Comparison of ENCODE assay signal across 17 cellular contexts in genomic region chr1:226425004-226425378, GRCh38. TPM values are rescaled to one million over a fixed set of nuclear protein-coding genes. Genes with fewer than 3 reads are reported as not detected.
A peak's percentile ranks its signal among the peaks of the same experiment; 100 is the strongest.
DNase-seq lines count a peak whose midpoint lies in the region; ATAC-seq and FAIRE-seq lines count a peak whose summit lies in the region.
"Had no signal": no experiment of that assay in that cellular context is flagged by ENCODE, and none has a peak within 500 bp of the region (broad histone marks: within the 10 kb centered on the region; RNA-seq: fewer than 3 reads in every experiment).

No MANE protein-coding gene starts in this region.

- no peaks in the 10 kb centered on the region for H3K27me3 Mint-ChIP-seq in activated T-cell treated with anti-CD3 and anti-CD28 coated beads, Interleukin-2, amount 50 U/mL, for 72 hours (ENCODE audit: low read depth)
- peaks cover 6% of the 10 kb centered on the region for H3K27me3 Mint-ChIP-seq in T-helper 17 cell

- no peak for DNase-seq in activated T-cell treated with anti-CD3 and anti-CD28 coated beads, Interleukin-2, amount 50 U/mL, for 72 hours
- DNase-seq in activated T-cell treated with anti-CD3 and anti-CD28 coated beads for 4 hours: no peak
- DNase-seq in T-helper 17 cell: no peak
- DNase-seq in stimulated activated effector memory CD8-positive, alpha-beta T cell treated with anti-CD3 and anti-CD28 coated beads, Interleukin-12 subunit alpha, Interleukin-12 subunit beta, amount 100 ng/mL, for 72 hours (ENCODE audit: low spot score in 2 of 2): no peak
- no peak for DNase-seq in urothelium cell line (ENCODE audit: low spot score)
- DNase-seq in stimulated activated CD4-positive, alpha-beta T cell treated with anti-CD3 and anti-CD28 coated beads, Interleukin-4, amount 100 ng/mL, for 4 hours: no peak
- no peak for DNase-seq in superior temporal gyrus (ENCODE audit: extremely low spot score)
- DNase-seq: activated CD4-positive, alpha-beta T cell treated with anti-CD3 and anti-CD28 coated beads for 1 hour; activated effector memory CD4-positive, alpha-beta T cell treated with anti-CD3 and anti-CD28 coated beads, Interleukin-2, amount 50 U/mL, for 16 hours; gastrocnemius medialis; uterus had no signal

- no peaks in the 10 kb centered on the region for H3K9me3 Mint-ChIP-seq in activated T-cell treated with anti-CD3 and anti-CD28 coated beads, Interleukin-2, amount 50 U/mL, for 72 hours
- no peaks in the 10 kb centered on the region for H3K9me3 Mint-ChIP-seq in stimulated activated effector memory CD8-positive, alpha-beta T cell treated with anti-CD3 and anti-CD28 coated beads, Interleukin-12 subunit alpha, Interleukin-12 subunit beta, amount 100 ng/mL, for 72 hours
- H3K9me3 Mint-ChIP-seq: mesothelial cell of epicardium; T-helper 2 cell treated with Interferon-gamma antibody and Interleukin-4, amounts not matched to agents 5 μg/mL and 100 μg/mL, for 36 hours had no signal

- peaks cover 10% of the 10 kb centered on the region for H3K4me1 Mint-ChIP-seq in activated T-cell treated with anti-CD3 and anti-CD28 coated beads, Interleukin-2, amount 50 U/mL, for 72 hours (ENCODE audit: low read depth)
- peaks cover 11% of the 10 kb centered on the region for H3K4me1 Mint-ChIP-seq in T-helper 17 cell
- H3K4me1 Mint-ChIP-seq in stimulated activated effector memory CD8-positive, alpha-beta T cell treated with anti-CD3 and anti-CD28 coated beads, Interleukin-12 subunit alpha, Interleukin-12 subunit beta, amount 100 ng/mL, for 72 hours: peaks cover 22% of the 10 kb centered on the region

- peak; percentile 23 to 34 for ATAC-seq in activated T-cell treated with anti-CD3 and anti-CD28 coated beads, Interleukin-2, amount 50 U/mL, for 72 hours (replicated peaks in 1 of 2)
- ATAC-seq in HG03095 (IDR thresholded peaks at IDR 0.05; ENCODE audit: unreplicated experiment): peak; percentile 13
- peak; percentile 57 for ATAC-seq in T-helper 17 cell
- peak; percentile 8 for ATAC-seq in stimulated activated effector memory CD8-positive, alpha-beta T cell treated with anti-CD3 and anti-CD28 coated beads, Interleukin-12 subunit alpha, Interleukin-12 subunit beta, amount 100 ng/mL, for 72 hours

- no peak overlapping the region for H3K4me3 Mint-ChIP-seq in activated T-cell treated with anti-CD3 and anti-CD28 coated beads, Interleukin-2, amount 50 U/mL, for 72 hours
- no peak overlapping the region for H3K4me3 Mint-ChIP-seq in T-helper 17 cell
- no peak overlapping the region for H3K4me3 Mint-ChIP-seq in stimulated activated effector memory CD8-positive, alpha-beta T cell treated with anti-CD3 and anti-CD28 coated beads, Interleukin-12 subunit alpha, Interleukin-12 subunit beta, amount 100 ng/mL, for 72 hours
- H3K4me3 Mint-ChIP-seq: mesothelial cell of epicardium had no signal

- H3K36me3 Mint-ChIP-seq in activated T-cell treated with anti-CD3 and anti-CD28 coated beads, Interleukin-2, amount 50 U/mL, for 72 hours (ENCODE audit: insufficient read depth in 2 of 2): no peaks in the 10 kb centered on the region
- no peaks in the 10 kb centered on the region for H3K36me3 Mint-ChIP-seq in T-helper 17 cell (ENCODE audit: low read depth)
- H3K36me3 Mint-ChIP-seq in stimulated activated effector memory CD8-positive, alpha-beta T cell treated with anti-CD3 and anti-CD28 coated beads, Interleukin-12 subunit alpha, Interleukin-12 subunit beta, amount 100 ng/mL, for 72 hours: no peaks in the 10 kb centered on the region
- H3K36me3 Mint-ChIP-seq: mesothelial cell of epicardium had no signal

- no peak for FAIRE-seq in urothelium cell line (lab: Jason Lieb, UNC)
- FAIRE-seq: bronchial epithelial cell had no signal

- no peaks in the 10 kb centered on the region for H3K9me3 ChIP-seq in T-helper 17 cell (ENCODE audit: control insufficient read depth, low read length, poor library complexity, severe bottlenecking)
- H3K9me3 ChIP-seq: gastrocnemius medialis, neutrophil, SJSA1, uterus had no signal

- no peak overlapping the region for H3K27ac Mint-ChIP-seq in activated T-cell treated with anti-CD3 and anti-CD28 coated beads, Interleukin-2, amount 50 U/mL, for 72 hours
- no peak overlapping the region for H3K27ac Mint-ChIP-seq in T-helper 17 cell
- H3K27ac Mint-ChIP-seq in stimulated activated effector memory CD8-positive, alpha-beta T cell treated with anti-CD3 and anti-CD28 coated beads, Interleukin-12 subunit alpha, Interleukin-12 subunit beta, amount 100 ng/mL, for 72 hours: no peak overlapping the region
- H3K27ac Mint-ChIP-seq: mesothelial cell of epicardium had no signal

RNA-seq across cellular contexts. Expression of gene PARP1, which starts 17.1 kb away (rescaled TPM):
- 100 to 1,000 TPM; 161 to 184 TPM for total RNA-seq in activated T-cell treated with anti-CD3 and anti-CD28 coated beads, Interleukin-2, amount 50 U/mL, for 72 hours
- 10 to 100 TPM; 84.2 to 87.3 TPM for total RNA-seq in T-helper 17 cell
